Comparison of ENCODE assay signal across 6 cellular contexts in genomic region chr10:112848868-112849267, GRCh38.
"Had no signal": no experiment of that assay in that cellular context is flagged by ENCODE, and none has a peak within 500 bp of the region (broad histone marks: within the 10 kb centered on the region; RNA-seq: fewer than 3 reads in every experiment).

No MANE protein-coding gene starts in this region.

- DNase-seq: GM23248, GOT3, H9, HCEC 1CT, KBM-7 had no signal

- FAIRE-seq: HTR-8/SVneo had no signal

- H3K27ac ChIP-seq: GM23248 had no signal

- H3K9ac ChIP-seq: GM23248 had no signal

- H3K4me3 ChIP-seq: GM23248 had no signal

- H2AFZ ChIP-seq: GM23248 had no signal
